Comparison of ENCODE assay signal across 8 cellular contexts in genomic region chr12:125403145-125403789, GRCh38.
DNase-seq lines count a peak whose midpoint lies in the region; ATAC-seq, FAIRE-seq and TF ChIP-seq lines count a peak whose summit lies in the region.

No MANE protein-coding gene starts in this region.

- no peaks in the 10 kb centered on the region for H3K9me1 ChIP-seq in endothelial cell of umbilical vein (replicated peaks; ENCODE audit: control insufficient read depth, extremely low read depth, insufficient read depth, low read length)

- H3K4me2 ChIP-seq in OCI-LY7 (ENCODE audit: low read length) (no peak overlapping the region), endothelial cell of umbilical vein (ENCODE audit: insufficient read depth, low read length) (no peak overlapping the region)

- H3K4me3 Mint-ChIP-seq in CD4-positive, alpha-beta T cell, result no peak overlapping the region
- H3K4me3 Mint-ChIP-seq in stimulated activated memory B cell treated with anti-CD40 and anti-IgM and Interleukin-4, amounts not matched to agents 10 μg/mL and 1 μg/mL and 100 μg/mL, for 72 hours, result no peak overlapping the region

- H2AFZ ChIP-seq in OCI-LY7 (ENCODE audit: low read length) (no peak overlapping the region), endothelial cell of umbilical vein (ENCODE audit: low read depth, low read length) (no peak overlapping the region)

- no peaks in the 10 kb centered on the region for H3K36me3 Mint-ChIP-seq in CD4-positive, alpha-beta T cell (ENCODE audit: low read depth)
- H3K36me3 Mint-ChIP-seq in stimulated activated memory B cell treated with anti-CD40 and anti-IgM and Interleukin-4, amounts not matched to agents 10 μg/mL and 1 μg/mL and 100 μg/mL, for 72 hours, result no peaks in the 10 kb centered on the region

- no peaks in the 10 kb centered on the region; the same call in 1 of the 2 replicates for H3K36me3 ChIP-seq in OCI-LY7 (ENCODE audit: insufficient read depth, low read length)
- no peaks in the 10 kb centered on the region for H3K36me3 ChIP-seq in endothelial cell of umbilical vein (ENCODE audit: control insufficient read depth in 2 of 2, extremely low read depth in 1 of 2, insufficient read depth in 2 of 2, low read length in 2 of 2)
- no peaks in the 10 kb centered on the region for H3K36me3 ChIP-seq in prostate gland
- H3K36me3 ChIP-seq in effector memory CD4-positive, alpha-beta T cell (ENCODE audit: control insufficient read depth, insufficient read depth, low read length), result no peaks in the 10 kb centered on the region

- H3K79me2 ChIP-seq in OCI-LY7 (ENCODE audit: insufficient read depth, low read depth, low read length) (no peaks in the 10 kb centered on the region), endothelial cell of umbilical vein (ENCODE audit: control insufficient read depth, insufficient read depth, low read length) (no peaks in the 10 kb centered on the region)

- H3K4me1 Mint-ChIP-seq in CD4-positive, alpha-beta T cell (ENCODE audit: low read depth), result no peaks in the 10 kb centered on the region
- H3K4me1 Mint-ChIP-seq in stimulated activated memory B cell treated with anti-CD40 and anti-IgM and Interleukin-4, amounts not matched to agents 10 μg/mL and 1 μg/mL and 100 μg/mL, for 72 hours, result peaks cover 6% of the 10 kb centered on the region

- ATAC-seq in CD4-positive, alpha-beta T cell (ENCODE audit: poor library complexity), result no peak
- ATAC-seq in stimulated activated memory B cell treated with anti-CD40 and anti-IgM and Interleukin-4, amounts not matched to agents 10 μg/mL and 1 μg/mL and 100 μg/mL, for 72 hours, result no peak

- POLR2A ChIA-PET in CD4-positive, alpha-beta T cell (lab: Charles Lee), result no interaction called here
- POLR2A ChIA-PET in OCI-LY7 (lab: Charles Lee), result no interaction called here
- POLR2A ChIA-PET in endothelial cell of umbilical vein (lab: Charles Lee), result no interaction called here

- H3K9me3 Mint-ChIP-seq in CD4-positive, alpha-beta T cell, result peaks cover 3% of the 10 kb centered on the region
- peaks cover 19% of the 10 kb centered on the region for H3K9me3 Mint-ChIP-seq in stimulated activated memory B cell treated with anti-CD40 and anti-IgM and Interleukin-4, amounts not matched to agents 10 μg/mL and 1 μg/mL and 100 μg/mL, for 72 hours

- peaks cover 5% of the 10 kb centered on the region for H3K27me3 ChIP-seq in CD4-positive, alpha-beta T cell (ENCODE audit: control insufficient read depth, insufficient read depth, low read length)
- H3K27me3 ChIP-seq in endothelial cell of umbilical vein (ENCODE audit: control insufficient read depth in 2 of 2, insufficient read depth in 2 of 2, low read length in 2 of 2), result no peaks in the 10 kb centered on the region
- H3K27me3 ChIP-seq in prostate gland (replicated peaks; ENCODE audit: insufficient read depth), result no peaks in the 10 kb centered on the region
- H3K27me3 ChIP-seq in effector memory CD4-positive, alpha-beta T cell (replicated peaks; ENCODE audit: control insufficient read depth, insufficient read depth, low read length, poor library complexity, severe bottlenecking), result no peaks in the 10 kb centered on the region

- intact Hi-C loops in CD4-positive, alpha-beta T cell (cut with DNase I, micrococcal nuclease), result no loop called here
- intact Hi-C loops in OCI-LY7 (cut with micrococcal nuclease; ENCODE audit: unreplicated experiment) (loop anchor here (1.0 kb wide), 4 partner anchors 57 to 220 kb away; no protein-coding TSS in a partner anchor), endothelial cell of umbilical vein (cut with micrococcal nuclease) (loop anchor here (1.0 kb wide), 1 partner anchor 72 kb away; no protein-coding TSS in a partner anchor), prostate gland (cut with DNase I) (no loop called here)

- CTCF ChIA-PET in CD4-positive, alpha-beta T cell (lab: Charles Lee), result no interaction called here
- CTCF ChIA-PET in OCI-LY7 (lab: Charles Lee; ENCODE audit: unreplicated experiment), result interaction anchor here (0.6 to 1.0 kb wide), 3 partner anchors 72 to 218 kb away, joined by 4 to 5 read pairs (median 4); no protein-coding TSS in a partner anchor
- CTCF ChIA-PET in endothelial cell of umbilical vein (lab: Charles Lee), result interaction anchor here (0.6 to 5.8 kb wide), 6 partner anchors 72 to 497 kb away, joined by 3 to 128 read pairs (median 4); partner anchors contain the start of gene TMEM132B

- no peaks in the 10 kb centered on the region for H3K9me2 ChIP-seq in OCI-LY7 (ENCODE audit: insufficient read depth, low read length)

- H3K27ac Mint-ChIP-seq in CD4-positive, alpha-beta T cell, result no peak overlapping the region
- no peak overlapping the region for H3K27ac Mint-ChIP-seq in stimulated activated memory B cell treated with anti-CD40 and anti-IgM and Interleukin-4, amounts not matched to agents 10 μg/mL and 1 μg/mL and 100 μg/mL, for 72 hours

- no peak for TF ChIP-seq POLR2A in endothelial cell of umbilical vein (IDR thresholded peaks at IDR 0.05; ENCODE audit: low read depth, low read length)
- no peak for TF ChIP-seq POLR2A in prostate gland (IDR thresholded peaks at IDR 0.05)

- peaks cover 9% of the 10 kb centered on the region for H3K9me3 ChIP-seq in CD4-positive, alpha-beta T cell (ENCODE audit: control insufficient read depth, low read length)
- H3K9me3 ChIP-seq in OCI-LY7 (ENCODE audit: low read length), result peaks cover 8% of the 10 kb centered on the region; the same call in 1 of the 2 replicates
- H3K9me3 ChIP-seq in endothelial cell of umbilical vein (replicated peaks; ENCODE audit: control insufficient read depth, insufficient read depth, low read length), result no peaks in the 10 kb centered on the region
- no peaks in the 10 kb centered on the region for H3K9me3 ChIP-seq in prostate gland
- H3K9me3 ChIP-seq in effector memory CD4-positive, alpha-beta T cell (ENCODE audit: control insufficient read depth, low read length), result no peaks in the 10 kb centered on the region

- peaks cover 45% of the 10 kb centered on the region for H3K4me1 ChIP-seq in OCI-LY7 (ENCODE audit: insufficient read depth, low read length, poor library complexity, severe bottlenecking)
- H3K4me1 ChIP-seq in endothelial cell of umbilical vein (ENCODE audit: control insufficient read depth, extremely low read depth, insufficient read depth, low read length), result no peaks in the 10 kb centered on the region
- H3K4me1 ChIP-seq in prostate gland (replicated peaks), result no peaks in the 10 kb centered on the region
- no peaks in the 10 kb centered on the region for H3K4me1 ChIP-seq in effector memory CD4-positive, alpha-beta T cell (ENCODE audit: control insufficient read depth, insufficient read depth, low read length, poor library complexity, severe bottlenecking)

- DNase-seq in CD4-positive, alpha-beta T cell, result no peak
- DNase-seq in H4 (ENCODE audit: low spot score) (peak; percentile 20), OCI-LY7 (ENCODE audit: low spot score) (peak; percentile 81), endothelial cell of umbilical vein (ENCODE audit: low read depth, low spot score) (peak; percentile 24), prostate gland (ENCODE audit: low spot score) (no peak), activated gamma-delta T cell (lab: John Stamatoyannopoulos, UW) (no peak)
- DNase-seq in effector memory CD4-positive, alpha-beta T cell, result no peak

- 30% methylated on average over 3 of the region's 3 CpGs for WGBS in prostate gland

- TF ChIP-seq CTCF in CD4-positive, alpha-beta T cell (IDR thresholded peaks at IDR 0.05), result peak; percentile 25
- TF ChIP-seq CTCF in OCI-LY7 (conservative IDR thresholded peaks at IDR 0.05; ENCODE audit: low read length), result peak; percentile 95
- TF ChIP-seq CTCF in endothelial cell of umbilical vein (IDR thresholded peaks at IDR 0.05; ENCODE audit: extremely low read depth in 1 of 2, insufficient read depth in 1 of 2, low read depth in 1 of 2, low read length in 2 of 2), result peak; percentile 19 to 41
- peak in 3 of 4 experiments; percentile 11 to 63 (median 41) for TF ChIP-seq CTCF in prostate gland (IDR thresholded peaks at IDR 0.05)

- H3K27ac ChIP-seq in CD4-positive, alpha-beta T cell (ENCODE audit: low read depth, low read length), result no peak overlapping the region
- H3K27ac ChIP-seq in OCI-LY7 (ENCODE audit: low read depth, low read length, poor library complexity, severe bottlenecking), result no peak overlapping the region
- no peak overlapping the region for H3K27ac ChIP-seq in endothelial cell of umbilical vein (ENCODE audit: insufficient read depth, low read depth, low read length)
- H3K27ac ChIP-seq in prostate gland, result no peak overlapping the region
- H3K27ac ChIP-seq in effector memory CD4-positive, alpha-beta T cell (ENCODE audit: insufficient read depth, low read length, poor library complexity, severe bottlenecking), result no peak overlapping the region

- BruUV-seq in OCI-LY7 (replicated peaks; lab: Mats Ljungman, UMichigan) (no TSS peak), endothelial cell of umbilical vein (replicated peaks; lab: Mats Ljungman, UMichigan) (no TSS peak)

- no peak overlapping the region for H3K9ac ChIP-seq in endothelial cell of umbilical vein (replicated peaks; ENCODE audit: extremely low read depth, insufficient read depth, low read length)

- H3K27me3 Mint-ChIP-seq in CD4-positive, alpha-beta T cell, result peaks cover 37% of the 10 kb centered on the region
- peaks cover 41% of the 10 kb centered on the region for H3K27me3 Mint-ChIP-seq in stimulated activated memory B cell treated with anti-CD40 and anti-IgM and Interleukin-4, amounts not matched to agents 10 μg/mL and 1 μg/mL and 100 μg/mL, for 72 hours

- peak; percentile 59 for FAIRE-seq in endothelial cell of umbilical vein (lab: Jason Lieb, UNC)

- no peaks in the 10 kb centered on the region for H4K20me1 ChIP-seq in OCI-LY7 (ENCODE audit: insufficient read depth, low read length)
- H4K20me1 ChIP-seq in endothelial cell of umbilical vein (replicated peaks; ENCODE audit: control insufficient read depth, extremely low read depth, insufficient read depth, low read length), result no peaks in the 10 kb centered on the region

- H3K4me3 ChIP-seq in OCI-LY7 (ENCODE audit: low read depth, low read length, poor library complexity, severe bottlenecking), result no peak overlapping the region
- no peak overlapping the region for H3K4me3 ChIP-seq in endothelial cell of umbilical vein (replicated peaks in 1 of 3; ENCODE audit: insufficient read depth in 1 of 3, low read depth in 1 of 3, low read length in 3 of 3)
- no peak overlapping the region for H3K4me3 ChIP-seq in prostate gland
- no peak overlapping the region for H3K4me3 ChIP-seq in effector memory CD4-positive, alpha-beta T cell (ENCODE audit: insufficient read depth, low read depth, low read length, poor library complexity, severe bottlenecking)

- dilution Hi-C loops in endothelial cell of umbilical vein (cut with MboI; ENCODE audit: extremely low pct_ligation_motif_present, low sequenced_read_pairs), result no loop called here

TF ChIP-seq in endothelial cell of umbilical vein, 7 proteins besides CTCF, POLR2A, EP300 and RAD21 (continues in another document):
- TF ChIP-seq MYC (IDR thresholded peaks at IDR 0.05; ENCODE audit: low read depth, low read length) (no peak), EZH2 (IDR thresholded peaks at IDR 0.05; ENCODE audit: borderline replicate concordance, low read depth, low read length, severe bottlenecking) (no peak), POLR2AphosphoS5 (IDR thresholded peaks at IDR 0.05; ENCODE audit: insufficient read depth, low read depth, low read length) (no peak), FOS (IDR thresholded peaks at IDR 0.05; ENCODE audit: borderline replicate concordance, insufficient read depth, low read length) (no peak), GATA2 (IDR thresholded peaks at IDR 0.05; ENCODE audit: insufficient read depth, insufficient read length, low read depth, low read length) (no peak)

Comparison
In these comparisons a context has a peak if more than half of its experiments do, and no peak if none do; other contexts are left out.
1. DNase-seq: peak in H4 (single experiment), OCI-LY7 (single experiment) and endothelial cell of umbilical vein (single experiment); none in CD4-positive, alpha-beta T cell (0 of 10), prostate gland (single experiment), effector memory CD4-positive, alpha-beta T cell (0 of 3) and activated gamma-delta T cell (single experiment).
2. CTCF ChIP-seq: peak in every context shown above with its lines; median percentile 95 in OCI-LY7; 41 in prostate gland; 30 in endothelial cell of umbilical vein; 25 in CD4-positive, alpha-beta T cell.
3. intact Hi-C loops: an anchor here in OCI-LY7 (1.0 kb wide) and endothelial cell of umbilical vein (1.0 kb wide); none called in CD4-positive, alpha-beta T cell and prostate gland.